In the genomic region with DNA sequence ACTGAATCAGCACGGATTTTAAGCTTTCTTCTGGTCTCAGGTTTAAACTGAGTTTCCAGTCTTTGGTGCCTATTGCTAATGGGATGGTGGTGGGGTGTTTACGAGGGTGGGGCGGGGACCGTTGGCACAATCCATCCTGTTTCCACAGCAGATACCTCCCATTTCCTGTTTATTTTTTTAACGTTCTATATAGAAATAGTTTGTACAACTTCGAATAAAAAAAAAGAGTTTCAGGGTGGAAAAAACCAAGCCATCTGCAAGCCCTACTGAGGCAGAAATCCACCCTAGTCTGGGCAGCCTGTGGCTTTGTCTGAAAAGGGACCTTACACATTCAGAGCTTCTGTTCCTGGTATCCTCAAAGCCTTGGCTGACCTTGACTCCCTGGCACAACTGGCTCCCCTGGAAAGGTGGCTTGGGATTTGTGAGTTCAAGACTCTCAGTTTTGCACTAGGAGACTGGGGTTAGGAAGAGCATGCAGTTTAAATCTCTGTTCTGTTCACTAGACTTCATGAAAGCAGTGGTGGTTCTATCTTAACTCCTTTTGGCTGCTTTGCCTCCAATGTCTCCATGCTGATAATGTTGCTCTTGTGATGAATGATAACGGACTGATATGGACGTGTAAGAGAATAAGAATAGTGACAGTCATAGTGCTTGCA, we compare ENCODE assay signal across 23 cellular contexts. TPM values are rescaled to one million over a fixed set of nuclear protein-coding genes. Genes with fewer than 3 reads are reported as not detected.
DNase-seq lines count a peak whose midpoint lies in the region; ATAC-seq and TF ChIP-seq lines count a peak whose summit lies in the region.
"Had no signal": no experiment of that assay in that cellular context is flagged by ENCODE, and none has a peak within 500 bp of the region (broad histone marks: within the 10 kb centered on the region; RNA-seq: fewer than 3 reads in every experiment).

No MANE protein-coding gene starts in this region.

- peak overlapping the region; percentile 2 for H3K9ac ChIP-seq in Loucy (ENCODE audit: low read depth, low read length, poor library complexity, severe bottlenecking)

- H3K9me3 Mint-ChIP-seq in activated CD4-positive, alpha-beta T cell treated with anti-CD3 and anti-CD28 coated beads, Interleukin-2, amount 10 ng/mL, durations not matched to agents 24 days and 14 days = peaks cover 13% of the 10 kb centered on the region
- peaks cover 6% of the 10 kb centered on the region for H3K9me3 Mint-ChIP-seq in activated CD4-positive, alpha-beta memory T cell treated with anti-CD3 and anti-CD28 coated beads, Interleukin-2, amount 10 ng/mL, durations not matched to agents 7 days and 5 days

- peaks cover 9% of the 10 kb centered on the region for H3K36me3 Mint-ChIP-seq in activated CD4-positive, alpha-beta T cell treated with anti-CD3 and anti-CD28 coated beads, Interleukin-2, amount 10 ng/mL, durations not matched to agents 24 days and 14 days (ENCODE audit: low read depth)
- H3K36me3 Mint-ChIP-seq in activated CD4-positive, alpha-beta memory T cell treated with anti-CD3 and anti-CD28 coated beads, Interleukin-2, amount 10 ng/mL, durations not matched to agents 7 days and 5 days (ENCODE audit: low read depth) = peaks cover 4% of the 10 kb centered on the region

- no peak for DNase-seq in activated CD4-positive, alpha-beta T cell treated with anti-CD3 and anti-CD28 coated beads, Interleukin-2, amount 10 ng/mL, durations not matched to agents 24 days and 14 days
- DNase-seq in activated CD4-positive, alpha-beta T cell treated with anti-CD3 and anti-CD28 coated beads, Interleukin-2, amount 50 U/mL, for 48 hours = no peak
- DNase-seq in activated CD4-positive, alpha-beta memory T cell treated with anti-CD3 and anti-CD28 coated beads, Interleukin-2, amount 10 ng/mL, durations not matched to agents 7 days and 5 days = no peak
- DNase-seq in mucosa of descending colon (no peak), EL (no peak)
- DNase-seq in stimulated activated CD4-positive, alpha-beta T cell treated with anti-CD3 and anti-CD28 coated beads, Interleukin-1b, Interleukin-23, amount 100 ng/mL, for 48 hours = no peak
- DNase-seq: 8988T; activated CD4-positive, alpha-beta T cell treated with anti-CD3 and anti-CD28 coated beads, Interleukin-2, amount 50 U/mL, for 4 hours; activated effector memory CD4-positive, alpha-beta T cell treated with anti-CD3 and anti-CD28 coated beads, Interleukin-2, amount 50 U/mL, for 16 hours; C1 segment of cervical spinal cord; colonic mucosa; foreskin fibroblast; hypothalamus; MG63; NCI-H1930; NCI-H510A treated with DMSO at 0.1 percent for 48 hours; SJCRH30; stomach; T-helper 9 cell had no signal

- no peaks in the 10 kb centered on the region for H3K79me2 ChIP-seq in Loucy (ENCODE audit: insufficient read depth, low read length)

- H3K4me3 Mint-ChIP-seq in activated CD4-positive, alpha-beta T cell treated with anti-CD3 and anti-CD28 coated beads, Interleukin-2, amount 10 ng/mL, durations not matched to agents 24 days and 14 days = peak overlapping the region; percentile 57
- peak overlapping the region; percentile 15 for H3K4me3 Mint-ChIP-seq in activated CD4-positive, alpha-beta memory T cell treated with anti-CD3 and anti-CD28 coated beads, Interleukin-2, amount 10 ng/mL, durations not matched to agents 7 days and 5 days

- H3K9me3 ChIP-seq in Loucy (ENCODE audit: insufficient read depth, low read depth, low read length) (no peaks in the 10 kb centered on the region), mucosa of descending colon (no peaks in the 10 kb centered on the region)
- H3K9me3 ChIP-seq: colonic mucosa, MG63, neutrophil, SJCRH30, stomach had no signal

- H3K4me1 ChIP-seq in Loucy (ENCODE audit: insufficient read depth, low read length, poor library complexity, severe bottlenecking) = peaks cover 17% of the 10 kb centered on the region
- no peaks in the 10 kb centered on the region for H3K4me1 ChIP-seq in mucosa of descending colon (ENCODE audit: low read depth)
- H3K4me1 ChIP-seq: SJCRH30 had no signal

- POLR2A ChIA-PET in activated CD4-positive, alpha-beta memory T cell treated with anti-CD3 and anti-CD28 coated beads, Interleukin-2, amount 10 ng/mL, durations not matched to agents 7 days and 5 days (lab: Charles Lee) = interaction anchor here (0.9 to 1.2 kb wide), 2 partner anchors 9 to 19 kb away, joined by 3 to 4 read pairs; no protein-coding TSS in a partner anchor

- no peaks in the 10 kb centered on the region for H3K27me3 ChIP-seq in Loucy (ENCODE audit: insufficient read depth, low read length, poor library complexity, severe bottlenecking)
- H3K27me3 ChIP-seq: colonic mucosa, MG63, neutrophil, SJCRH30, stomach had no signal

- H3K9me2 ChIP-seq in Loucy (replicated peaks; ENCODE audit: low read depth, low read length) = no peaks in the 10 kb centered on the region

- peaks cover 60% of the 10 kb centered on the region for H3K4me1 Mint-ChIP-seq in activated CD4-positive, alpha-beta T cell treated with anti-CD3 and anti-CD28 coated beads, Interleukin-2, amount 10 ng/mL, durations not matched to agents 24 days and 14 days
- peaks cover 64% of the 10 kb centered on the region for H3K4me1 Mint-ChIP-seq in activated CD4-positive, alpha-beta memory T cell treated with anti-CD3 and anti-CD28 coated beads, Interleukin-2, amount 10 ng/mL, durations not matched to agents 7 days and 5 days

- H3K27ac Mint-ChIP-seq in activated CD4-positive, alpha-beta T cell treated with anti-CD3 and anti-CD28 coated beads, Interleukin-2, amount 10 ng/mL, durations not matched to agents 24 days and 14 days = peak overlapping the region; percentile 83
- peak overlapping the region; percentile 75 for H3K27ac Mint-ChIP-seq in activated CD4-positive, alpha-beta memory T cell treated with anti-CD3 and anti-CD28 coated beads, Interleukin-2, amount 10 ng/mL, durations not matched to agents 7 days and 5 days

- TF ChIP-seq CTCF in Loucy (conservative IDR thresholded peaks at IDR 0.05; ENCODE audit: low read length) (no peak), mucosa of descending colon (IDR thresholded peaks at IDR 0.05) (no peak)

- H3F3A ChIP-seq in Loucy (ENCODE audit: low read depth) = no peaks in the 10 kb centered on the region

- H3K4me3 ChIP-seq in Loucy (ENCODE audit: low read length, poor library complexity, severe bottlenecking) = no peak overlapping the region
- H3K4me3 ChIP-seq in mucosa of descending colon = no peak overlapping the region
- H3K4me3 ChIP-seq: colonic mucosa, MG63, SJCRH30, stomach had no signal

- H3K36me3 ChIP-seq in Loucy (ENCODE audit: insufficient read depth, low read length) (no peaks in the 10 kb centered on the region), mucosa of descending colon (ENCODE audit: low read depth) (no peaks in the 10 kb centered on the region)
- H3K36me3 ChIP-seq: colonic mucosa, MG63, neutrophil, SJCRH30, stomach had no signal

- H3K27me3 Mint-ChIP-seq in activated CD4-positive, alpha-beta T cell treated with anti-CD3 and anti-CD28 coated beads, Interleukin-2, amount 10 ng/mL, durations not matched to agents 24 days and 14 days = no peaks in the 10 kb centered on the region
- H3K27me3 Mint-ChIP-seq in activated CD4-positive, alpha-beta memory T cell treated with anti-CD3 and anti-CD28 coated beads, Interleukin-2, amount 10 ng/mL, durations not matched to agents 7 days and 5 days = no peaks in the 10 kb centered on the region

- intact Hi-C loops in activated CD4-positive, alpha-beta T cell treated with anti-CD3 and anti-CD28 coated beads, Interleukin-2, amount 10 ng/mL, durations not matched to agents 24 days and 14 days (cut with micrococcal nuclease) = no loop called here
- intact Hi-C loops in mucosa of descending colon (cut with DNase I, micrococcal nuclease) = no loop called here

- no peaks in the 10 kb centered on the region for H4K20me1 ChIP-seq in Loucy (ENCODE audit: insufficient read depth, low read length, poor library complexity, severe bottlenecking)

- peak overlapping the region; percentile 31 for H3K4me2 ChIP-seq in Loucy (ENCODE audit: low read depth, low read length, poor library complexity, severe bottlenecking)

- CTCF ChIA-PET in activated CD4-positive, alpha-beta memory T cell treated with anti-CD3 and anti-CD28 coated beads, Interleukin-2, amount 10 ng/mL, durations not matched to agents 7 days and 5 days (lab: Charles Lee) = interaction anchor here (1.2 to 1.3 kb wide), 2 partner anchors 18 to 33 kb away, joined by 3 to 5 read pairs; no protein-coding TSS in a partner anchor

- peak overlapping the region; percentile 74 for H2AFZ ChIP-seq in Loucy (ENCODE audit: low read length)

- peak; percentile 31 for ATAC-seq in mucosa of descending colon
- ATAC-seq in GM21737 (IDR thresholded peaks at IDR 0.05; ENCODE audit: unreplicated experiment) = no peak

RNA-seq across cellular contexts. Expression of a gene that starts 46.7 kb away (rescaled TPM):
- 0.02 and 0.05 TPM in 2 replicates for total RNA-seq in activated CD4-positive, alpha-beta T cell treated with anti-CD3 and anti-CD28 coated beads, Interleukin-2, amount 10 ng/mL, durations not matched to agents 24 days and 14 days
- total RNA-seq in activated CD4-positive, alpha-beta memory T cell treated with anti-CD3 and anti-CD28 coated beads, Interleukin-2, amount 10 ng/mL, durations not matched to agents 7 days and 5 days = not detected
- total RNA-seq in mucosa of descending colon = 1 to 10 TPM; 5.2 to 8.9 (median 8.7) TPM
- total RNA-seq: endothelial cell of umbilical vein had no signal
